ENCODE assay signal across 36 cellular contexts in genomic region chr10:71460615-71461014, GRCh38.
"Had no signal": no experiment of that assay in that cellular context is flagged by ENCODE, and none has a peak within 500 bp of the region (broad histone marks: within the 10 kb centered on the region; RNA-seq: fewer than 3 reads in every experiment).

No MANE protein-coding gene starts in this region.

- H3K36me3 ChIP-seq: ascending aorta had no signal

- H3K9me3 ChIP-seq: ascending aorta had no signal

- H3K27ac Mint-ChIP-seq: activated CD4-positive, alpha-beta memory T cell treated with anti-CD3 and anti-CD28 coated beads, Interleukin-2, amount 10 ng/mL, durations not matched to agents 7 days and 5 days; activated CD4-positive, alpha-beta T cell treated with anti-CD3 and anti-CD28 coated beads for 36 hours; activated CD4-positive, alpha-beta T cell treated with anti-CD3 and anti-CD28 coated beads, Interleukin-2, amount 10 ng/mL, durations not matched to agents 7 days and 5 days; activated CD8-positive, alpha-beta memory T cell treated with anti-CD3 and anti-CD28 coated beads, Interleukin-2, amount 10 ng/mL, durations not matched to agents 7 days and 5 days; activated CD8-positive, alpha-beta T cell treated with anti-CD3 and anti-CD28 coated beads, Interleukin-2, amount 10 ng/mL, durations not matched to agents 7 days and 5 days; activated naive CD4-positive, alpha-beta T cell treated with anti-CD3 and anti-CD28 coated beads, Interleukin-2, amount 10 ng/mL, durations not matched to agents 7 days and 5 days; activated naive CD4-positive, alpha-beta T cell treated with anti-CD3 and anti-CD28 coated beads, Interleukin-2, amount 50 U/mL, for 24 hours; activated naive CD8-positive, alpha-beta T cell; activated naive CD8-positive, alpha-beta T cell treated with anti-CD3 and anti-CD28 coated beads, Interleukin-2, amount 10 ng/mL, durations not matched to agents 7 days and 5 days; activated naive CD8-positive, alpha-beta T cell treated with anti-CD3 and anti-CD28 coated beads, Interleukin-2, amount 50 U/mL, for 24 hours; activated T-cell treated with anti-CD3 and anti-CD28 coated beads, Interleukin-2, amount 50 U/mL, for 24 hours; activated T-helper 2 cell treated with anti-CD3 and anti-CD28 coated beads, Interferon-gamma antibody, Interleukin-2, Interleukin-4, amounts not matched to agents 10 μg/mL and 5 μg/mL and 100 μg/mL, durations not matched to agents 14 hours and 24 hours and 36 hours; T-helper 1 cell treated with Interleukin-12 subunit alpha and Interleukin-12 subunit beta and Interleukin-4 antibody, amounts not matched to agents 30 μg/mL and 1 μg/mL, for 36 hours; T-helper 2 cell treated with Interferon-gamma antibody and Interleukin-4, amounts not matched to agents 5 μg/mL and 100 μg/mL, for 36 hours had no signal

- ATAC-seq: activated CD4-positive, alpha-beta T cell treated with anti-CD3 and anti-CD28 coated beads for 36 hours; activated CD4-positive, CD25-positive, alpha-beta regulatory T cell treated with anti-CD3 and anti-CD28 coated beads, Interleukin-2, amount 50 U/mL, for 24 hours; activated CD8-positive, alpha-beta memory T cell treated with anti-CD3 and anti-CD28 coated beads, Interleukin-2, amount 10 ng/mL, durations not matched to agents 7 days and 5 days; activated CD8-positive, alpha-beta T cell treated with anti-CD3 and anti-CD28 coated beads, Interleukin-2, amount 10 ng/mL, durations not matched to agents 7 days and 5 days; activated naive CD8-positive, alpha-beta T cell treated with anti-CD3 and anti-CD28 coated beads, Interleukin-2, amount 50 U/mL, for 24 hours had no signal

- FAIRE-seq: TTC549 had no signal

- DNase-seq: activated CD4-positive, alpha-beta memory T cell treated with anti-CD3 and anti-CD28 coated beads, Interleukin-2, amount 10 ng/mL, durations not matched to agents 7 days and 5 days; activated CD4-positive, alpha-beta T cell treated with anti-CD3 and anti-CD28 coated beads for 1 hour; activated CD4-positive, alpha-beta T cell treated with anti-CD3 and anti-CD28 coated beads for 36 hours; activated CD4-positive, alpha-beta T cell treated with anti-CD3 and anti-CD28 coated beads for 48 hours; activated CD4-positive, alpha-beta T cell treated with anti-CD3 and anti-CD28 coated beads, Interleukin-2, amount 10 ng/mL, durations not matched to agents 7 days and 5 days; activated CD4-positive, alpha-beta T cell treated with anti-CD3 and anti-CD28 coated beads, Interleukin-2, amount 50 U/mL, for 48 hours; activated CD4-positive, CD25-positive, alpha-beta regulatory T cell; activated CD8-positive, alpha-beta memory T cell treated with anti-CD3 and anti-CD28 coated beads for 24 hours; activated CD8-positive, alpha-beta memory T cell treated with anti-CD3 and anti-CD28 coated beads, Interleukin-2, amount 10 ng/mL, durations not matched to agents 7 days and 5 days; activated CD8-positive, alpha-beta memory T cell treated with anti-CD3 and anti-CD28 coated beads, Interleukin-2, amount 50 U/mL, for 48 hours; activated CD8-positive, alpha-beta T cell treated with anti-CD3 and anti-CD28 coated beads, Interleukin-2, amount 10 ng/mL, durations not matched to agents 7 days and 5 days; activated effector memory CD4-positive, alpha-beta T cell treated with Interleukin-2 at 50 U/mL for 16 hours; activated gamma-delta T cell; activated naive CD4-positive, alpha-beta T cell treated with anti-CD3 and anti-CD28 coated beads, Interleukin-2, amount 10 ng/mL, durations not matched to agents 7 days and 5 days; activated naive CD4-positive, alpha-beta T cell treated with Interleukin-2 at 50 U/mL for 16 hours; activated naive CD8-positive, alpha-beta T cell treated with anti-CD3 and anti-CD28 coated beads, Interleukin-2, amount 10 ng/mL, durations not matched to agents 7 days and 5 days; activated naive CD8-positive, alpha-beta T cell treated with anti-CD3 and anti-CD28 coated beads, Interleukin-2, amount 50 U/mL, for 24 hours; activated T-cell treated with anti-CD3 and anti-CD28 coated beads, Interleukin-2, amount 50 U/mL, for 24 hours; activated T-cell treated with anti-CD3 and anti-CD28 coated beads, Interleukin-2, amount 50 U/mL, for 48 hours; amygdala; anterior cingulate cortex; cerebellar nuclear complex; T-helper 1 cell; T-helper 2 cell; T-helper 9 cell had no signal

- H3K4me3 ChIP-seq: ascending aorta had no signal

- H3K4me3 Mint-ChIP-seq: activated CD4-positive, alpha-beta memory T cell treated with anti-CD3 and anti-CD28 coated beads, Interleukin-2, amount 10 ng/mL, durations not matched to agents 7 days and 5 days; activated CD4-positive, alpha-beta T cell treated with anti-CD3 and anti-CD28 coated beads for 36 hours; activated CD4-positive, alpha-beta T cell treated with anti-CD3 and anti-CD28 coated beads, Interleukin-2, amount 10 ng/mL, durations not matched to agents 7 days and 5 days; activated CD8-positive, alpha-beta memory T cell treated with anti-CD3 and anti-CD28 coated beads, Interleukin-2, amount 10 ng/mL, durations not matched to agents 7 days and 5 days; activated CD8-positive, alpha-beta T cell treated with anti-CD3 and anti-CD28 coated beads, Interleukin-2, amount 10 ng/mL, durations not matched to agents 7 days and 5 days; activated naive CD4-positive, alpha-beta T cell treated with anti-CD3 and anti-CD28 coated beads, Interleukin-2, amount 10 ng/mL, durations not matched to agents 7 days and 5 days; activated naive CD4-positive, alpha-beta T cell treated with anti-CD3 and anti-CD28 coated beads, Interleukin-2, amount 50 U/mL, for 24 hours; activated naive CD8-positive, alpha-beta T cell; activated naive CD8-positive, alpha-beta T cell treated with anti-CD3 and anti-CD28 coated beads, Interleukin-2, amount 10 ng/mL, durations not matched to agents 7 days and 5 days; activated naive CD8-positive, alpha-beta T cell treated with anti-CD3 and anti-CD28 coated beads, Interleukin-2, amount 50 U/mL, for 24 hours; activated T-cell treated with anti-CD3 and anti-CD28 coated beads, Interleukin-2, amount 50 U/mL, for 24 hours; brain; central memory CD8-positive, alpha-beta T cell; T-helper 1 cell treated with Interleukin-12 subunit alpha and Interleukin-12 subunit beta and Interleukin-4 antibody, amounts not matched to agents 30 μg/mL and 1 μg/mL, for 36 hours; T-helper 2 cell treated with Interferon-gamma antibody and Interleukin-4, amounts not matched to agents 5 μg/mL and 100 μg/mL, for 36 hours had no signal

- H3K27me3 ChIP-seq: ascending aorta had no signal

- H3K4me1 Mint-ChIP-seq: activated CD4-positive, alpha-beta memory T cell treated with anti-CD3 and anti-CD28 coated beads, Interleukin-2, amount 10 ng/mL, durations not matched to agents 7 days and 5 days; activated CD4-positive, alpha-beta T cell treated with anti-CD3 and anti-CD28 coated beads for 36 hours; activated CD4-positive, alpha-beta T cell treated with anti-CD3 and anti-CD28 coated beads, Interleukin-2, amount 10 ng/mL, durations not matched to agents 7 days and 5 days; activated CD8-positive, alpha-beta memory T cell treated with anti-CD3 and anti-CD28 coated beads, Interleukin-2, amount 10 ng/mL, durations not matched to agents 7 days and 5 days; activated naive CD4-positive, alpha-beta T cell treated with anti-CD3 and anti-CD28 coated beads, Interleukin-2, amount 10 ng/mL, durations not matched to agents 7 days and 5 days; activated naive CD4-positive, alpha-beta T cell treated with anti-CD3 and anti-CD28 coated beads, Interleukin-2, amount 50 U/mL, for 24 hours; activated naive CD8-positive, alpha-beta T cell treated with anti-CD3 and anti-CD28 coated beads, Interleukin-2, amount 10 ng/mL, durations not matched to agents 7 days and 5 days; activated naive CD8-positive, alpha-beta T cell treated with anti-CD3 and anti-CD28 coated beads, Interleukin-2, amount 50 U/mL, for 24 hours; brain; central memory CD8-positive, alpha-beta T cell had no signal

- H3K27me3 Mint-ChIP-seq: activated CD4-positive, alpha-beta T cell treated with anti-CD3 and anti-CD28 coated beads for 36 hours; activated CD4-positive, alpha-beta T cell treated with anti-CD3 and anti-CD28 coated beads, Interleukin-2, amount 10 ng/mL, durations not matched to agents 7 days and 5 days; activated naive CD4-positive, alpha-beta T cell treated with anti-CD3 and anti-CD28 coated beads, Interleukin-2, amount 50 U/mL, for 24 hours; activated naive CD8-positive, alpha-beta T cell had no signal

- H3K4me1 ChIP-seq: ascending aorta had no signal

- H3K9me3 Mint-ChIP-seq: activated CD4-positive, alpha-beta memory T cell treated with anti-CD3 and anti-CD28 coated beads, Interleukin-2, amount 10 ng/mL, durations not matched to agents 7 days and 5 days; activated CD4-positive, alpha-beta T cell treated with anti-CD3 and anti-CD28 coated beads, Interleukin-2, amount 10 ng/mL, durations not matched to agents 7 days and 5 days; activated naive CD4-positive, alpha-beta T cell treated with anti-CD3 and anti-CD28 coated beads, Interleukin-2, amount 10 ng/mL, durations not matched to agents 7 days and 5 days; activated naive CD4-positive, alpha-beta T cell treated with anti-CD3 and anti-CD28 coated beads, Interleukin-2, amount 50 U/mL, for 24 hours; activated naive CD8-positive, alpha-beta T cell treated with anti-CD3 and anti-CD28 coated beads, Interleukin-2, amount 10 ng/mL, durations not matched to agents 7 days and 5 days; activated naive CD8-positive, alpha-beta T cell treated with anti-CD3 and anti-CD28 coated beads, Interleukin-2, amount 50 U/mL, for 24 hours; activated T-cell treated with anti-CD3 and anti-CD28 coated beads, Interleukin-2, amount 50 U/mL, for 24 hours; activated T-helper 2 cell treated with anti-CD3 and anti-CD28 coated beads, Interferon-gamma antibody, Interleukin-2, Interleukin-4, amounts not matched to agents 10 μg/mL and 5 μg/mL and 100 μg/mL, durations not matched to agents 14 hours and 24 hours and 36 hours; brain; central memory CD8-positive, alpha-beta T cell; T-helper 1 cell treated with Interleukin-12 subunit alpha and Interleukin-12 subunit beta and Interleukin-4 antibody, amounts not matched to agents 30 μg/mL and 1 μg/mL, for 36 hours; T-helper 2 cell treated with Interferon-gamma antibody and Interleukin-4, amounts not matched to agents 5 μg/mL and 100 μg/mL, for 36 hours had no signal

- H3K36me3 Mint-ChIP-seq: activated CD8-positive, alpha-beta memory T cell treated with anti-CD3 and anti-CD28 coated beads, Interleukin-2, amount 10 ng/mL, durations not matched to agents 7 days and 5 days; activated naive CD4-positive, alpha-beta T cell treated with anti-CD3 and anti-CD28 coated beads, Interleukin-2, amount 10 ng/mL, durations not matched to agents 7 days and 5 days; activated naive CD4-positive, alpha-beta T cell treated with anti-CD3 and anti-CD28 coated beads, Interleukin-2, amount 50 U/mL, for 24 hours; activated naive CD8-positive, alpha-beta T cell; activated naive CD8-positive, alpha-beta T cell treated with anti-CD3 and anti-CD28 coated beads, Interleukin-2, amount 10 ng/mL, durations not matched to agents 7 days and 5 days; brain had no signal

- H3K27ac ChIP-seq: ascending aorta, VCaP had no signal
